1 cellular context compared by ENCODE assay signal in genomic region chr16:58734459-58734787, GRCh38.
TF ChIP-seq lines count a peak whose summit lies in the region.

No MANE protein-coding gene starts in this region.

TF ChIP-seq in HepG2, 621 proteins besides CTCF, POLR2A, EP300 and RAD21:
- TF ChIP-seq MTERF4 (CRISPR knock-in tag; IDR thresholded peaks at IDR 0.05) (peak; percentile 13; the same call in 1 of the 2 replicates), BRCA1 (CRISPR knock-in tag; IDR thresholded peaks at IDR 0.05) (no peak), ZGPAT (CRISPR knock-in tag; IDR thresholded peaks at IDR 0.05) (0 out of 2 replicates have a peak, but pooled peaks have one; percentile 49), PHF21A (CRISPR knock-in tag; IDR thresholded peaks at IDR 0.05) (peak; percentile 33; the same call in 1 of the 2 replicates), SMAD3 (CRISPR knock-in tag; IDR thresholded peaks at IDR 0.05) (peak; percentile 6; the same call in 1 of the 2 replicates), ZNF615 (CRISPR knock-in tag; IDR thresholded peaks at IDR 0.05; ENCODE audit: borderline replicate concordance) (0 out of 2 replicates have a peak, but pooled peaks have one; percentile 0), RORA (CRISPR knock-in tag; IDR thresholded peaks at IDR 0.05) (0 out of 2 replicates have a peak, but pooled peaks have one; percentile 38), ZNF567 (CRISPR knock-in tag; IDR thresholded peaks at IDR 0.05; ENCODE audit: borderline replicate concordance) (peak; percentile 69), ZIK1 (CRISPR knock-in tag; IDR thresholded peaks at IDR 0.05; ENCODE audit: borderline replicate concordance, low read depth) (no peak), REL (CRISPR knock-in tag; conservative IDR thresholded peaks at IDR 0.05) (peak; percentile 26; the same call in 1 of the 2 replicates), ZNF776 (CRISPR knock-in tag; IDR thresholded peaks at IDR 0.05) (no peak), GLI4 (CRISPR knock-in tag; IDR thresholded peaks at IDR 0.05; ENCODE audit: borderline replicate concordance) (0 out of 2 replicates have a peak, but pooled peaks have one; percentile 10), ZBTB14 (CRISPR knock-in tag; IDR thresholded peaks at IDR 0.05) (no peak), THRA (CRISPR knock-in tag; IDR thresholded peaks at IDR 0.05; ENCODE audit: borderline replicate concordance) (no peak), ZKSCAN8 (CRISPR knock-in tag; IDR thresholded peaks at IDR 0.05; ENCODE audit: borderline replicate concordance) (peak; percentile 10; the same call in 1 of the 2 replicates), CREBL2 (CRISPR knock-in tag; IDR thresholded peaks at IDR 0.05; ENCODE audit: borderline replicate concordance) (0 out of 2 replicates have a peak, but pooled peaks have one; percentile 1), PRDM4 (CRISPR knock-in tag; IDR thresholded peaks at IDR 0.05; ENCODE audit: borderline replicate concordance) (0 out of 2 replicates have a peak, but pooled peaks have one; percentile 0), ZNF543 (CRISPR knock-in tag; IDR thresholded peaks at IDR 0.05) (0 out of 2 replicates have a peak, but pooled peaks have one; percentile 7), AHDC1 (CRISPR knock-in tag; IDR thresholded peaks at IDR 0.05; ENCODE audit: borderline replicate concordance) (peak; percentile 10), ZNF790 (CRISPR knock-in tag; IDR thresholded peaks at IDR 0.05; ENCODE audit: borderline replicate concordance) (peak; percentile 25; the same call in 1 of the 2 replicates), ZNF761 (CRISPR knock-in tag; conservative IDR thresholded peaks at IDR 0.05) (peak; percentile 20; the same call in 1 of the 2 replicates), NR2F6 (IDR thresholded peaks at IDR 0.05) (no peak), NR2F6 (CRISPR knock-in tag; IDR thresholded peaks at IDR 0.05) (no peak), FUBP1 (CRISPR knock-in tag; IDR thresholded peaks at IDR 0.05; ENCODE audit: borderline replicate concordance) (0 out of 2 replicates have a peak, but pooled peaks have one; percentile 5), CENPX (CRISPR knock-in tag; IDR thresholded peaks at IDR 0.05) (no peak), MEIS1 (CRISPR knock-in tag; IDR thresholded peaks at IDR 0.05; ENCODE audit: borderline replicate concordance) (0 out of 2 replicates have a peak, but pooled peaks have one; percentile 10), ZNF260 (CRISPR knock-in tag; IDR thresholded peaks at IDR 0.05; ENCODE audit: borderline replicate concordance, low read depth) (no peak), ZNF816 (CRISPR knock-in tag; IDR thresholded peaks at IDR 0.05; ENCODE audit: borderline replicate concordance) (peak; percentile 73; the same call in 1 of the 2 replicates), SNAPC4 (CRISPR knock-in tag; IDR thresholded peaks at IDR 0.05) (0 out of 2 replicates have a peak, but pooled peaks have one; percentile 16), ZNF850 (CRISPR knock-in tag; conservative IDR thresholded peaks at IDR 0.05) (0 out of 2 replicates have a peak, but pooled peaks have one; percentile 26), IKZF4 (CRISPR knock-in tag; IDR thresholded peaks at IDR 0.05; ENCODE audit: borderline replicate concordance, low read depth, not compliant biosample characterization) (peak; percentile 13), MED8 (CRISPR knock-in tag; IDR thresholded peaks at IDR 0.05; ENCODE audit: insufficient replicate concordance) (peak; percentile 13), NFKBIZ (CRISPR knock-in tag; IDR thresholded peaks at IDR 0.05) (0 out of 2 replicates have a peak, but pooled peaks have one; percentile 9)
